Comparison of ENCODE assay signal across 8 cellular contexts in the genomic region with DNA sequence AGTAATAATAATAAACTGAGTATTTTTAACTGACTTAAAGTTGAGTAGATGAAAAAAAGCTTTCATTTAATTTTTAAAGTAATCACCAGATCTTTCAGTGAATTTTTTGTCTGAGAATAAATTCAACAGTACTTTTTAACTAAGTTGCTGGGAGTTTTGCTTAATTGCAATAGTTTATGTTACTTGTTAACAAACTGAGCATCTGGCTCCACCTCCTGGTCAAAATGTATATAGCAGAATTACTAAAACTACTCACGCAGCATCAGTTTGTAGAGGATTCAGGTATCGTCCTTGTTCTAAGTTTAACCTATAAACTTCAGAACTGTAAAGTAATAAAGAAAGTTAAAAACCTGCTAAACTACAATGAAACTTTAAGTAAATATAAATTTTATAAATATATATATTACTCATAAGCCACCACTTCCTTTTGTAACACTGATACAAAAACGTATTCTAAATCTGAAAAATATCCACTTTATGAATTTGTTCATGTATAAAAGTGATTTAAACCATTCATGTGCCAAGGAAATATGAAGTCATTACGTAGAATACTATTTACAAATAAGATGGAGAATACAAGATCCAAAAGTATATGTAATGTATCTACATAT. TPM values are rescaled to one million over a fixed set of nuclear protein-coding genes. Genes with fewer than 3 reads are reported as not detected.
A peak's percentile ranks its signal among the peaks of the same experiment; 100 is the strongest.
DNase-seq lines count a peak whose midpoint lies in the region; ATAC-seq and TF ChIP-seq lines count a peak whose summit lies in the region.

No MANE protein-coding gene starts in this region.

- peaks cover 0 to 6% (median 0%) of the 10 kb centered on the region in 7 donors for H3K4me1 Mint-ChIP-seq in naive thymus-derived CD4-positive, alpha-beta T cell

- POLR2A ChIA-PET in PC-3 (lab: Charles Lee; ENCODE audit: unreplicated experiment) = interaction anchor here (0.5 kb wide), 1 partner anchor 222 kb away, joined by 4 read pairs; no protein-coding TSS in a partner anchor
- POLR2A ChIA-PET in naive thymus-derived CD4-positive, alpha-beta T cell (lab: Charles Lee) = no interaction called here

- TF ChIP-seq RAD21 in Ishikawa (IDR thresholded peaks at IDR 0.05; ENCODE audit: low read depth) = peak; percentile 53

- H3F3A ChIP-seq in PC-3 (ENCODE audit: low read length, unreplicated experiment) = no peaks in the 10 kb centered on the region

- H3K27me3 ChIP-seq in PC-3 (ENCODE audit: low read length) = no peaks in the 10 kb centered on the region
- no peaks in the 10 kb centered on the region for H3K27me3 ChIP-seq in naive thymus-derived CD4-positive, alpha-beta T cell (ENCODE audit: control insufficient read depth in 2 of 2, insufficient read depth in 2 of 2, low read length in 2 of 2)

- no peaks in the 10 kb centered on the region for H3K27me3 Mint-ChIP-seq in naive thymus-derived CD4-positive, alpha-beta T cell

- CTCF ChIA-PET in PC-3 (lab: Charles Lee) = no interaction called here
- CTCF ChIA-PET in naive thymus-derived CD4-positive, alpha-beta T cell (lab: Charles Lee) = interaction anchor here (0.8 to 1.2 kb wide), 3 partner anchors 74 to 596 kb away, joined by 3 to 5 read pairs (median 5); no protein-coding TSS in a partner anchor

- H3K27ac ChIP-seq in PC-3 (ENCODE audit: low read length) = no peak overlapping the region
- no peak overlapping the region for H3K27ac ChIP-seq in naive thymus-derived CD4-positive, alpha-beta T cell (ENCODE audit: low read depth, low read length)

- DNase-seq in NCI-H524 (lab: John Stamatoyannopoulos, UW) = peak; percentile 19 to 68
- no peak for DNase-seq in NCI-H524 treated with DMSO at 0.1 percent for 48 hours (lab: John Stamatoyannopoulos, UW)
- DNase-seq in PC-3 = peak; percentile 87
- peak; percentile 37 for DNase-seq in effector CD4-positive, alpha-beta T cell
- DNase-seq in naive thymus-derived CD4-positive, alpha-beta T cell = peak in 7 of 9 donors; percentile 39 to 63 (median 56)

- no peak overlapping the region for H3K4me3 ChIP-seq in PC-3 (ENCODE audit: low read length)
- no peak overlapping the region for H3K4me3 ChIP-seq in naive thymus-derived CD4-positive, alpha-beta T cell (ENCODE audit: low read length)

- peak; percentile 73 for TF ChIP-seq CTCF in PC-3 (conservative IDR thresholded peaks at IDR 0.05; ENCODE audit: low read depth, low read length)

- H3K4me2 ChIP-seq in PC-3 (ENCODE audit: low read length) = no peak overlapping the region

- H3K36me3 Mint-ChIP-seq in naive thymus-derived CD4-positive, alpha-beta T cell = peaks cover 0 to 22% (median 11%) of the 10 kb centered on the region in 5 donors

- H3K27ac Mint-ChIP-seq in naive thymus-derived CD4-positive, alpha-beta T cell = no peak overlapping the region

- H3K4me3 Mint-ChIP-seq in naive thymus-derived CD4-positive, alpha-beta T cell = no peak overlapping the region

- H3K79me2 ChIP-seq in PC-3 (ENCODE audit: low read length) = peaks cover 2% of the 10 kb centered on the region; the same call in 1 of the 2 replicates

- peak; percentile 63; the same call in 1 of the 2 replicates for ATAC-seq in PC-3
- ATAC-seq in naive thymus-derived CD4-positive, alpha-beta T cell = peak; percentile 71
- ATAC-seq in GM21367 (IDR thresholded peaks at IDR 0.05; ENCODE audit: unreplicated experiment) = no peak
- ATAC-seq in HG02840 (IDR thresholded peaks at IDR 0.05; ENCODE audit: low FRiP score, unreplicated experiment) = no peak

- no peak overlapping the region for H3K9ac ChIP-seq in PC-3 (ENCODE audit: low read length)

- H3K36me3 ChIP-seq in PC-3 (ENCODE audit: low read depth, low read length) = peaks cover 48% of the 10 kb centered on the region
- peaks cover 11 to 48% (median 16%) of the 10 kb centered on the region in 3 experiments for H3K36me3 ChIP-seq in naive thymus-derived CD4-positive, alpha-beta T cell (ENCODE audit: control insufficient read depth in 2 of 3, insufficient read depth in 3 of 3, low read length in 3 of 3)

- no peaks in the 10 kb centered on the region for H3K4me1 ChIP-seq in PC-3 (ENCODE audit: insufficient read depth, low read length)
- no peaks in the 10 kb centered on the region for H3K4me1 ChIP-seq in naive thymus-derived CD4-positive, alpha-beta T cell (ENCODE audit: control insufficient read depth in 2 of 2, insufficient read depth in 2 of 2, low read length in 2 of 2)

- H3K9me3 Mint-ChIP-seq in naive thymus-derived CD4-positive, alpha-beta T cell = no peaks in the 10 kb centered on the region

- no peaks in the 10 kb centered on the region for H4K20me1 ChIP-seq in PC-3 (ENCODE audit: low read length)

- H3K9me2 ChIP-seq in PC-3 (replicated peaks; ENCODE audit: low read length) = no peaks in the 10 kb centered on the region

- no TSS peak for BruUV-seq in PC-3 (replicated peaks; lab: Mats Ljungman, UMichigan)

- H3K9me3 ChIP-seq in PC-3 (ENCODE audit: low read length) = no peaks in the 10 kb centered on the region
- no peaks in the 10 kb centered on the region for H3K9me3 ChIP-seq in naive thymus-derived CD4-positive, alpha-beta T cell (ENCODE audit: control insufficient read depth in 2 of 3, low read length in 3 of 3)

- no peak for TF ChIP-seq EP300 in Ishikawa (IDR thresholded peaks at IDR 0.05; ENCODE audit: borderline replicate concordance)

- intact Hi-C loops in PC-3 (cut with micrococcal nuclease) = loop anchor here (2.0 to 5.0 kb wide), 3 partner anchors 216 to 596 kb away; no protein-coding TSS in a partner anchor
- intact Hi-C loops in naive thymus-derived CD4-positive, alpha-beta T cell (cut with micrococcal nuclease) = loop anchor here (1.0 to 5.0 kb wide), 9 partner anchors 219 to 686 kb away; no protein-coding TSS in a partner anchor

- H2AFZ ChIP-seq in PC-3 (ENCODE audit: low read length) = no peak overlapping the region

TF ChIP-seq in Ishikawa, 13 proteins besides CTCF, POLR2A, EP300 and RAD21:
- no peak for TF ChIP-seq NFIC (IDR thresholded peaks at IDR 0.05)
- no peak for TF ChIP-seq EGR1 (IDR thresholded peaks at IDR 0.05)
- TF ChIP-seq CEBPB (IDR thresholded peaks at IDR 0.05) = no peak
- TF ChIP-seq, protein P1, sequence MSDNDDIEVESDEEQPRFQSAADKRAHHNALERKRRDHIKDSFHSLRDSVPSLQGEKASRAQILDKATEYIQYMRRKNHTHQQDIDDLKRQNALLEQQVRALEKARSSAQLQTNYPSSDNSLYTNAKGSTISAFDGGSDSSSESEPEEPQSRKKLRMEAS (IDR thresholded peaks at IDR 0.05) = no peak
- TF ChIP-seq TAF1 (IDR thresholded peaks at IDR 0.05; ENCODE audit: low read depth) = no peak
- no peak for TF ChIP-seq YY1 (IDR thresholded peaks at IDR 0.05; ENCODE audit: low read depth)
- no peak for TF ChIP-seq TCF12 (IDR thresholded peaks at IDR 0.05; ENCODE audit: low read depth)

RNA-seq across cellular contexts. Expression of a gene that starts 21.3 kb away (rescaled TPM):
- 32.9 and 51.1 TPM in 2 replicates for total RNA-seq in PC-3 (2014; rRNA removed)
- 10 to 100 TPM; 15.5 to 26.2 (median 21.3) TPM for total RNA-seq in naive thymus-derived CD4-positive, alpha-beta T cell
- polyA plus RNA-seq in naive thymus-derived CD4-positive, alpha-beta T cell = 10 to 100 TPM; 14.7 to 25.6 TPM

RNA-seq across cellular contexts. Expression of a gene that starts 52.9 kb away (rescaled TPM):
- total RNA-seq in PC-3 (2014; rRNA removed) = 0.40 TPM in 1 of 2 replicates, not detected in the other
- not detected for total RNA-seq in naive thymus-derived CD4-positive, alpha-beta T cell
- not detected for polyA plus RNA-seq in naive thymus-derived CD4-positive, alpha-beta T cell

Comparison
In these comparisons a context has a peak if more than half of its experiments do, and no peak if none do; other contexts are left out.
1. ATAC-seq: peak in PC-3 (single experiment) and naive thymus-derived CD4-positive, alpha-beta T cell (single experiment); none in GM21367 (single experiment) and HG02840 (single experiment).